In the genomic region with DNA sequence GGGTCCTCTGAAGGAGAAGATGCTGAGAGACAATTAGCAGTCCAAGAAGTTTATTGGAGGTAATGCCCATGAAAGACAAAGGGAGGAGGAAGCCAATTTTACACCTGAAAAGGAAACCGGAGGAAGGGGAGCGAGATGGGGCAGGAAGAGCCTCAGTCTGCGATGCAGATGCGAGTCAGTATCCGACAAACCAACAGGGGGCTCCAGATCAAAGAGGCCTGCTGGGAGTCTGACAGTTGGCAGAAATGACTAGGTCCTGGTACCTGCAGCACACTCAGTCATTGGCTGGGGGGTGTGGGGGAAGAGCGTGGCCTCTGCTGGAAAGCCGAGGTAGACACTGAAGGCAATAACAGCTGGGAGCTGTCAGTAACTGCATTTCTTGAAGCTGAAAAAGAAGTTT, we compare ENCODE assay signal across 8 cellular contexts.
A peak's percentile ranks its signal among the peaks of the same experiment; 100 is the strongest.
DNase-seq lines count a peak whose midpoint lies in the region; ATAC-seq lines count a peak whose summit lies in the region.

No MANE protein-coding gene starts in this region.

- no peaks in the 10 kb centered on the region for H3K79me2 ChIP-seq in GM23248 (ENCODE audit: insufficient read depth)

- H2AFZ ChIP-seq in GM23248, result no peak overlapping the region

- H3F3A ChIP-seq in GM23248 (ENCODE audit: insufficient read depth), result no peaks in the 10 kb centered on the region

- DNase-seq in ACHN (peak; percentile 6), RKO (ENCODE audit: low spot score) (peak; percentile 6), A172 (ENCODE audit: low spot score) (no peak), GM23248 (no peak)
- DNase-seq in CD4-positive, alpha-beta memory T cell, result no peak
- DNase-seq in stimulated activated CD8-positive, alpha-beta memory T cell treated with anti-CD3 and anti-CD28 coated beads, Interleukin-4, amount 100 ng/mL, for 48 hours, result no peak

- ATAC-seq in GM18520 (IDR thresholded peaks at IDR 0.05; ENCODE audit: unreplicated experiment), result peak; percentile 73
- ATAC-seq in HG02763 (IDR thresholded peaks at IDR 0.05; ENCODE audit: unreplicated experiment), result peak; percentile 63

- H3K4me1 ChIP-seq in CD4-positive, alpha-beta memory T cell (ENCODE audit: insufficient read depth, low read length), result no peaks in the 10 kb centered on the region
- H3K4me1 ChIP-seq in GM23248 (ENCODE audit: insufficient read depth), result no peaks in the 10 kb centered on the region

- H3K4me1 Mint-ChIP-seq in CD4-positive, alpha-beta memory T cell, result no peaks in the 10 kb centered on the region

- no peak overlapping the region for H3K27ac Mint-ChIP-seq in CD4-positive, alpha-beta memory T cell

- no peak overlapping the region for H3K4me3 Mint-ChIP-seq in CD4-positive, alpha-beta memory T cell

- no peaks in the 10 kb centered on the region for H3K36me3 ChIP-seq in CD4-positive, alpha-beta memory T cell (ENCODE audit: insufficient read depth, low read length)
- H3K36me3 ChIP-seq in GM23248 (ENCODE audit: low read depth), result no peaks in the 10 kb centered on the region

- intact Hi-C loops in CD4-positive, alpha-beta memory T cell (cut with micrococcal nuclease), result no loop called here

- H3K27me3 Mint-ChIP-seq in CD4-positive, alpha-beta memory T cell, result peaks cover 0 to 2% of the 10 kb centered on the region in 2 donors

- in situ Hi-C loops in ACHN (cut with HindIII; ENCODE audit: low pct_ligation_motif_present, low pct_unique_long_range_greater_than_20kb, low sequenced_read_pairs) (no loop called here), GM23248 (cut with MboI) (no loop called here)

- H3K9me3 ChIP-seq in CD4-positive, alpha-beta memory T cell (ENCODE audit: control insufficient read depth in 1 of 2, low read length in 2 of 2), result no peaks in the 10 kb centered on the region
- no peaks in the 10 kb centered on the region for H3K9me3 ChIP-seq in GM23248 (ENCODE audit: low read depth)

- peaks cover 0 to 5% (median 0%) of the 10 kb centered on the region in 8 donors for H3K9me3 Mint-ChIP-seq in CD4-positive, alpha-beta memory T cell

- H3K4me3 ChIP-seq in CD4-positive, alpha-beta memory T cell (ENCODE audit: low read length in 2 of 2), result no peak overlapping the region
- H3K4me3 ChIP-seq in GM23248, result no peak overlapping the region

- no peaks in the 10 kb centered on the region; the same call in 1 of the 2 replicates for H4K20me1 ChIP-seq in GM23248 (ENCODE audit: insufficient read depth)

- no peak overlapping the region for H3K27ac ChIP-seq in CD4-positive, alpha-beta memory T cell (ENCODE audit: low read depth, low read length)
- no peak overlapping the region for H3K27ac ChIP-seq in GM23248

- no peaks in the 10 kb centered on the region for H3K9me2 ChIP-seq in GM23248 (ENCODE audit: insufficient read depth)

- H3K9ac ChIP-seq in GM23248, result no peak overlapping the region

- POLR2A ChIA-PET in CD4-positive, alpha-beta memory T cell (lab: Charles Lee; ENCODE audit: partially characterized antibody), result no interaction called here

- 4 to 5% methylated on average over 7 of the region's 7 CpGs for WGBS in GM23248 (ENCODE audit: low coverage in 1 of 2, low lambda C conversion rate in 2 of 2, missing lambda C conversion rate in 2 of 2), 2 experiments

- H3K4me2 ChIP-seq in GM23248 (ENCODE audit: unreplicated experiment), result no peak overlapping the region

- CTCF ChIA-PET in CD4-positive, alpha-beta memory T cell (lab: Charles Lee; ENCODE audit: partially characterized antibody), result no interaction called here

- no peaks in the 10 kb centered on the region for H3K36me3 Mint-ChIP-seq in CD4-positive, alpha-beta memory T cell

- H3K27me3 ChIP-seq in CD4-positive, alpha-beta memory T cell (ENCODE audit: insufficient read depth, low read length), result no peaks in the 10 kb centered on the region
- H3K27me3 ChIP-seq in GM23248 (replicated peaks; ENCODE audit: insufficient read depth), result no peaks in the 10 kb centered on the region

Comparison
In these comparisons a context has a peak if more than half of its experiments do, and no peak if none do; other contexts are left out.
1. DNase-seq: peak in ACHN (single experiment) and RKO (single experiment); none in CD4-positive, alpha-beta memory T cell (0 of 5), A172 (single experiment), GM23248 (single experiment) and stimulated activated CD8-positive, alpha-beta memory T cell treated with anti-CD3 and anti-CD28 coated beads, Interleukin-4, amount 100 ng/mL, for 48 hours (single experiment).